28 cellular contexts compared by ENCODE assay signal in the genomic region with DNA sequence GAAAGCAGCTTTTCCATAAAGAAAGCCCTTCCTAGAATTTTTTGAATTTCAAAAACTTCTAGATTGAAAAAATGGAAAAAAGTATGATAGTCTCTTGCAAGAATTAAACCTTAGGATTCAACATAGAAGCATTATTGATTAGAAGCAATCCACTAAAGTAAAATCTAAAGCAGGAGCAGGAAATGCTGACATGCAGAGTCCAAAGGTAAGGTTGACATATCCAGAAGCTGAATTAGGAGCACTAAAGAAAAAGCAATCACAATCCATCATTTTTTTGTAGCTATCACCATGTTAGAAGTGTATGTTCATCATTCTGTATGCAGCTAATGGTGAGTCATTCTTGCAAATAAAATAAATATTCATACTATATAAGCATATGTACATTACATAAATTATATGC. TPM values are rescaled to one million over a fixed set of nuclear protein-coding genes. Genes with fewer than 3 reads are reported as not detected.
"Had no signal": no experiment of that assay in that cellular context is flagged by ENCODE, and none has a peak within 500 bp of the region (broad histone marks: within the 10 kb centered on the region; RNA-seq: fewer than 3 reads in every experiment).

No MANE protein-coding gene starts in this region.

- H3K27me3 ChIP-seq: neural progenitor cell, ovary, spleen, suprapubic skin, testis, tibial artery, transverse colon, upper lobe of right lung, uterus had no signal

- ATAC-seq: natural killer cell; psoas muscle; right cardiac atrium; sciatic nerve; stimulated activated memory B cell treated with anti-CD40 and anti-IgM and Interleukin-4, amounts not matched to agents 10 μg/mL and 1 μg/mL and 100 μg/mL, for 72 hours; stimulated activated naive CD8-positive, alpha-beta T cell treated with anti-CD3 and anti-CD28 coated beads, Interleukin-15, amount 100 ng/mL, for 72 hours; stimulated activated naive CD8-positive, alpha-beta T cell treated with anti-CD3 and anti-CD28 coated beads, Interleukin-15, Interleukin-2, amounts not matched to agents 100 U/mL and 50 U/mL, for 24 hours; upper lobe of right lung had no signal

- H3K79me2 ChIP-seq: parathyroid adenoma had no signal

- H2AFZ ChIP-seq: neural progenitor cell, parathyroid adenoma had no signal

- H3K9me3 ChIP-seq: ovary, psoas muscle, spleen, suprapubic skin, testis, tibial artery, transverse colon, upper lobe of right lung, uterus had no signal

- H3K9ac ChIP-seq: neural progenitor cell, parathyroid adenoma had no signal

- H3K4me2 ChIP-seq: neural progenitor cell, smooth muscle cell had no signal

- H3K4me3 ChIP-seq: neural progenitor cell, ovary, psoas muscle, skin epidermis, smooth muscle cell, spleen, suprapubic skin, testis, tibial artery, transverse colon, upper lobe of right lung, uterus had no signal

- H3K27ac ChIP-seq: neural progenitor cell, ovary, parathyroid adenoma, psoas muscle, skin epidermis, spleen, suprapubic skin, testis, tibial artery, transverse colon, upper lobe of right lung, uterus had no signal

- DNase-seq: natural killer cell; occipital lobe; ovary; posterior cingulate gyrus; psoas muscle; right cardiac atrium; spleen; stimulated activated CD4-positive, alpha-beta T cell treated with anti-CD3 and anti-CD28 coated beads, Interleukin-12 subunit alpha, Interleukin-12 subunit beta, amount 100 ng/mL, for 4 hours; stimulated activated CD4-positive, alpha-beta T cell treated with anti-CD3 and anti-CD28 coated beads, Interleukin-1b, Interleukin-23, amount 100 ng/mL, for 48 hours; stimulated activated CD4-positive, alpha-beta T cell treated with anti-CD3 and anti-CD28 coated beads, Interleukin-4, amount 100 ng/mL, for 1 hour; stimulated activated CD4-positive, alpha-beta T cell treated with anti-CD3 and anti-CD28 coated beads, Interleukin-4, amount 100 ng/mL, for 4 hours; stimulated activated CD8-positive, alpha-beta memory T cell treated with anti-CD3 and anti-CD28 coated beads, Interleukin-4, amount 100 ng/mL, for 48 hours; stimulated activated naive CD4-positive, alpha-beta T cell; stimulated activated naive CD8-positive, alpha-beta T cell treated with anti-CD3 and anti-CD28 coated beads, Interleukin-15, amount 100 ng/mL, for 72 hours; stimulated activated naive CD8-positive, alpha-beta T cell treated with anti-CD3 and anti-CD28 coated beads, Interleukin-15, Interleukin-2, amounts not matched to agents 100 U/mL and 50 U/mL, for 24 hours; substantia nigra; testis; tibial artery; transverse colon; upper lobe of right lung; uterus had no signal

- H3K4me1 ChIP-seq: neural progenitor cell, parathyroid adenoma, psoas muscle, spleen, suprapubic skin, testis, tibial artery, transverse colon, upper lobe of right lung, uterus had no signal

- H3K36me3 ChIP-seq: neural progenitor cell, ovary, spleen, suprapubic skin, tibial artery, transverse colon, upper lobe of right lung, uterus had no signal

RNA-seq across cellular contexts. Expression of gene RNF180, which starts 39.4 kb away (rescaled TPM):
- total RNA-seq: natural killer cell had no signal
